Comparison of ENCODE assay signal across 24 cellular contexts in the genomic region with DNA sequence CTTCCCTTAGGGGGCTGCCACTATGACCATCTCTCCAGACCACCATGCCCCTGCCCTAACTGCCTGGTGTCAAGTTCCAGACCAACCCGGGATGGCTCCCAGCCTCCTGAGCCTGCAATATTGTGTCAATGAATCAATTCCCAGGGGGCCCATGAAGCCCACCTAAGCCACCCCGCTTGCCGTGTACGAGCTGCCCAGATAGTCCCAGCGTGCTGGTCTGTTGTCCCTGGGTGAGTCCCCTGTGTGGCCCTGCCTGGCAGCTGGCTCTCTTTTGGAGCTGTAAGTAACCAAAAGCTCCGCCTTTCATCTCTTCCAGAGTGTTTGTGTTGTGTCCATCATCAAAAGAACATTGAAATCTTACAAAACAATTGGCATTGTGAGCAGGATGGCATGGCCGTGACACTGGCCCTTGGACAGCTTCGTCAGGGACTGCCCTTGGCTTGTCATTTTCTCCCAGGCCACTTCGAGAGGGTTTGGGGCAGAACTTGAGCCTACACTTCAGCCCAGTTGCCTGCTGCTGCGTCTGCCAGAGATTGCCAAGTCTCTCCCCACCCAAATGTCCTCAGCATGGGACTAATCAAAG. TPM values are rescaled to one million over a fixed set of nuclear protein-coding genes. Genes with fewer than 3 reads are reported as not detected.
DNase-seq lines count a peak whose midpoint lies in the region; ATAC-seq and TF ChIP-seq lines count a peak whose summit lies in the region.
"Had no signal": no experiment of that assay in that cellular context is flagged by ENCODE, and none has a peak within 500 bp of the region (broad histone marks: within the 10 kb centered on the region; RNA-seq: fewer than 3 reads in every experiment).

No MANE protein-coding gene starts in this region.

- no peaks in the 10 kb centered on the region for H3K9me3 ChIP-seq in spleen
- H3K9me3 ChIP-seq: BLaER1 treated with 17β-estradiol and CSF1 and Interleukin-3, amounts not matched to agents 10 nM and 100 nM; HAP-1; MG63 had no signal

- H3K4me3 ChIP-seq in spleen = no peak overlapping the region
- H3K4me3 ChIP-seq: BLaER1 treated with 17β-estradiol and CSF1 and Interleukin-3, amounts not matched to agents 10 nM and 100 nM; GM23248; HAP-1; MG63 had no signal

- H3K27me3 Mint-ChIP-seq in natural killer cell treated with Interleukin-12 subunit alpha and Interleukin-12 subunit beta and Interleukin-15 and Interleukin-18, amount 100 ng/mL, for 72 hours = peaks cover 5 to 8% of the 10 kb centered on the region in 2 donors
- H3K27me3 Mint-ChIP-seq in natural killer cell (ENCODE audit: low read depth in 2 of 2) (peaks cover 0 to 4% of the 10 kb centered on the region in 2 donors), endothelial cell (ENCODE audit: unreplicated experiment) (peaks cover 8% of the 10 kb centered on the region)

- no peak for TF ChIP-seq POLR2A in spleen (IDR thresholded peaks at IDR 0.05)

- 74 to 81% (median 77%) methylated on average over 9 to 10 of the region's 10 CpGs for WGBS in spleen, 5 donors

- no peaks in the 10 kb centered on the region for H3K9me3 Mint-ChIP-seq in natural killer cell treated with Interleukin-12 subunit alpha and Interleukin-12 subunit beta and Interleukin-15 and Interleukin-18, amount 100 ng/mL, for 72 hours
- no peaks in the 10 kb centered on the region for H3K9me3 Mint-ChIP-seq in natural killer cell
- H3K9me3 Mint-ChIP-seq in endothelial cell (ENCODE audit: unreplicated experiment) = no peaks in the 10 kb centered on the region
- H3K9me3 Mint-ChIP-seq: CD8-positive, alpha-beta T cell had no signal

- no peak overlapping the region for H3K27ac ChIP-seq in spleen
- H3K27ac ChIP-seq: BLaER1 treated with 17β-estradiol and CSF1 and Interleukin-3, amounts not matched to agents 10 nM and 100 nM; GM23248 had no signal

- H3K4me1 ChIP-seq in spleen = no peaks in the 10 kb centered on the region
- H3K4me1 ChIP-seq: HAP-1 had no signal

- ATAC-seq in natural killer cell treated with Interleukin-12 subunit alpha and Interleukin-12 subunit beta and Interleukin-15 and Interleukin-18, amount 100 ng/mL, for 72 hours = no peak
- no peak for ATAC-seq in natural killer cell
- ATAC-seq: CD8-positive, alpha-beta T cell had no signal

- no peaks in the 10 kb centered on the region for H3K36me3 Mint-ChIP-seq in natural killer cell treated with Interleukin-12 subunit alpha and Interleukin-12 subunit beta and Interleukin-15 and Interleukin-18, amount 100 ng/mL, for 72 hours
- H3K36me3 Mint-ChIP-seq in natural killer cell = no peaks in the 10 kb centered on the region
- H3K36me3 Mint-ChIP-seq in endothelial cell (ENCODE audit: low read depth, unreplicated experiment) = no peaks in the 10 kb centered on the region
- H3K36me3 Mint-ChIP-seq: CD8-positive, alpha-beta T cell had no signal

- no peaks in the 10 kb centered on the region for H3K36me3 ChIP-seq in spleen
- H3K36me3 ChIP-seq: BLaER1 treated with 17β-estradiol and CSF1 and Interleukin-3, amounts not matched to agents 10 nM and 100 nM; HAP-1; MG63 had no signal

- H3K27me3 ChIP-seq in spleen (replicated peaks in 1 of 7) = no peaks in the 10 kb centered on the region
- H3K27me3 ChIP-seq: MG63 had no signal

- DNase-seq in natural killer cell treated with Interleukin-12 subunit alpha and Interleukin-12 subunit beta and Interleukin-15 and Interleukin-18, amount 100 ng/mL, for 72 hours (ENCODE audit: low spot score) = peak; percentile 25
- DNase-seq in natural killer cell (no peak), hippocampal formation (lab: John Stamatoyannopoulos, UW) (peak; percentile 23 to 42), spleen (peak; percentile 55), NCI-H128 (lab: John Stamatoyannopoulos, UW; ENCODE audit: unreplicated experiment) (no peak), SK-N-DZ (ENCODE audit: low spot score) (no peak), endothelial cell (ENCODE audit: low spot score) (no peak), NK-92 (lab: John Stamatoyannopoulos, UW; ENCODE audit: unreplicated experiment) (no peak)
- DNase-seq: 8988T; CD8-positive, alpha-beta T cell; DND-41; GM23248; Kasumi-1; MG63; NCI-H1092; NCI-H1436 treated with DMSO at 0.1 percent for 48 hours; NCI-H1930; NCI-H2227 treated with DMSO at 0.1 percent for 48 hours; NCI-H510A; OCI-M1; Right ventricle myocardium superior had no signal

- no peaks in the 10 kb centered on the region for H3K4me1 Mint-ChIP-seq in natural killer cell treated with Interleukin-12 subunit alpha and Interleukin-12 subunit beta and Interleukin-15 and Interleukin-18, amount 100 ng/mL, for 72 hours (ENCODE audit: low read depth in 2 of 2)
- H3K4me1 Mint-ChIP-seq in natural killer cell (no peaks in the 10 kb centered on the region), endothelial cell (ENCODE audit: unreplicated experiment) (peaks cover 3% of the 10 kb centered on the region)

- H3K27ac Mint-ChIP-seq in natural killer cell treated with Interleukin-12 subunit alpha and Interleukin-12 subunit beta and Interleukin-15 and Interleukin-18, amount 100 ng/mL, for 72 hours = no peak overlapping the region
- H3K27ac Mint-ChIP-seq in natural killer cell (no peak overlapping the region), endothelial cell (ENCODE audit: unreplicated experiment) (no peak overlapping the region)
- H3K27ac Mint-ChIP-seq: CD8-positive, alpha-beta T cell had no signal

- TF ChIP-seq CTCF in natural killer cell (IDR thresholded peaks at IDR 0.05) (no peak), spleen (IDR thresholded peaks at IDR 0.05 in 8 of 11, conservative IDR thresholded peaks at IDR 0.05 in 3 of 11) (no peak), endothelial cell (IDR thresholded peaks at IDR 0.05; ENCODE audit: unreplicated experiment) (no peak)

- no peak overlapping the region for H3K4me3 Mint-ChIP-seq in natural killer cell treated with Interleukin-12 subunit alpha and Interleukin-12 subunit beta and Interleukin-15 and Interleukin-18, amount 100 ng/mL, for 72 hours
- H3K4me3 Mint-ChIP-seq in natural killer cell (no peak overlapping the region), endothelial cell (ENCODE audit: unreplicated experiment) (no peak overlapping the region)
- H3K4me3 Mint-ChIP-seq: CD8-positive, alpha-beta T cell had no signal

- intact Hi-C loops in natural killer cell (cut with micrococcal nuclease) = no loop called here
- intact Hi-C loops in spleen (cut with DNase I; ENCODE audit: low total_unique reads) = no loop called here

RNA-seq across cellular contexts. Expression of a gene that starts 11.3 kb away (rescaled TPM):
- total RNA-seq in natural killer cell treated with Interleukin-12 subunit alpha and Interleukin-12 subunit beta and Interleukin-15 and Interleukin-18, amount 100 ng/mL, for 72 hours = 1 to 10 TPM; 1.2 to 2.2 TPM
- total RNA-seq in natural killer cell (1 to 10 TPM in 2 of 3 donors, under 1 TPM in 1; 0.54 to 3.3 (median 1.8) TPM), spleen (10 to 100 TPM in 3 of 7 donors, 1 to 10 TPM in 4; 4.7 to 18.8 (median 8.1) TPM), endothelial cell (ENCODE audit: unreplicated experiment) (not detected)
- polyA plus RNA-seq in spleen = 10 to 100 TPM in 1 of 3 donors, 1 to 10 TPM in 2; 8.4 to 12.7 (median 9.0) TPM
- not detected in 2 replicates for polyA plus RNA-seq in SK-N-DZ (2014; cell fraction: cytosol; rRNA removed)
- polyA plus RNA-seq in SK-N-DZ (2014; cell fraction: nucleus; rRNA removed) = not detected in 2 replicates
- total RNA-seq: GM23248, SK-MEL-5 had no signal
- polyA plus RNA-seq: GM23248 had no signal

Comparison
In these comparisons a context has a peak if more than half of its experiments do, and no peak if none do; other contexts are left out.
1. DNase-seq: peak in natural killer cell treated with Interleukin-12 subunit alpha and Interleukin-12 subunit beta and Interleukin-15 and Interleukin-18, amount 100 ng/mL, for 72 hours (single experiment), hippocampal formation (2 of 2) and spleen (single experiment); none in natural killer cell (single experiment), NCI-H128 (single experiment), SK-N-DZ (single experiment), endothelial cell (single experiment) and NK-92 (single experiment).